In genomic region chr6:127403636-127404035, GRCh38 we compare ENCODE assay signal across 11 cellular contexts. TPM values are rescaled to one million over a fixed set of nuclear protein-coding genes. Genes with fewer than 3 reads are reported as not detected.
DNase-seq lines count a peak whose midpoint lies in the region; ATAC-seq and TF ChIP-seq lines count a peak whose summit lies in the region.
"Had no signal": no experiment of that assay in that cellular context is flagged by ENCODE, and none has a peak within 500 bp of the region (broad histone marks: within the 10 kb centered on the region; RNA-seq: fewer than 3 reads in every experiment).

No MANE protein-coding gene starts in this region.

- H3K4me3 Mint-ChIP-seq in activated T-helper 17 cell treated with anti-CD3 and anti-CD28 coated beads, Interleukin-2, amount 50 U/mL, for 72 hours: peak overlapping the region; percentile 48
- H3K4me3 Mint-ChIP-seq: nephron had no signal

- no peak for DNase-seq in AML-193 (lab: John Stamatoyannopoulos, UW)
- DNase-seq in effector CD4-positive, alpha-beta T cell: no peak
- DNase-seq in NCI-H2081 treated with DMSO at 0.1 percent for 48 hours (lab: John Stamatoyannopoulos, UW): no peak
- no peak for DNase-seq in Peyer's patch
- DNase-seq: activated CD4-positive, CD25-positive, alpha-beta regulatory T cell treated with anti-CD3 and anti-CD28 coated beads, Interleukin-2, amount 50 U/mL, for 72 hours had no signal

- H3K36me3 Mint-ChIP-seq in activated T-helper 17 cell treated with anti-CD3 and anti-CD28 coated beads, Interleukin-2, amount 50 U/mL, for 72 hours (ENCODE audit: low read depth): no peaks in the 10 kb centered on the region

- H3K9me3 Mint-ChIP-seq in activated T-helper 17 cell treated with anti-CD3 and anti-CD28 coated beads, Interleukin-2, amount 50 U/mL, for 72 hours: no peaks in the 10 kb centered on the region

- peaks cover 10% of the 10 kb centered on the region for H3K4me1 Mint-ChIP-seq in activated T-helper 17 cell treated with anti-CD3 and anti-CD28 coated beads, Interleukin-2, amount 50 U/mL, for 72 hours
- H3K4me1 Mint-ChIP-seq: nephron had no signal

- no peaks in the 10 kb centered on the region for H3K9me3 ChIP-seq in Peyer's patch

- ATAC-seq in GM18499 (IDR thresholded peaks at IDR 0.05; ENCODE audit: insufficient read depth, unreplicated experiment) (peak; percentile 87), GM19468 (IDR thresholded peaks at IDR 0.05; ENCODE audit: extremely low read depth, unreplicated experiment) (peak; percentile 70), HG03095 (IDR thresholded peaks at IDR 0.05; ENCODE audit: unreplicated experiment) (peak; percentile 72)
- ATAC-seq in activated T-helper 17 cell treated with anti-CD3 and anti-CD28 coated beads, Interleukin-2, amount 50 U/mL, for 72 hours (replicated peaks): peak; percentile 79

- TF ChIP-seq POLR2A in Peyer's patch (IDR thresholded peaks at IDR 0.05): no peak

- no peaks in the 10 kb centered on the region for H3K27me3 Mint-ChIP-seq in activated T-helper 17 cell treated with anti-CD3 and anti-CD28 coated beads, Interleukin-2, amount 50 U/mL, for 72 hours

- no peak for TF ChIP-seq CTCF in Peyer's patch (IDR thresholded peaks at IDR 0.05)

- no peaks in the 10 kb centered on the region for H3K27me3 ChIP-seq in Peyer's patch

- H3K27ac Mint-ChIP-seq in activated T-helper 17 cell treated with anti-CD3 and anti-CD28 coated beads, Interleukin-2, amount 50 U/mL, for 72 hours: peak overlapping the region; percentile 69
- H3K27ac Mint-ChIP-seq: nephron had no signal

- H3K27ac ChIP-seq in Peyer's patch: no peak overlapping the region

- no peak overlapping the region for H3K4me3 ChIP-seq in Peyer's patch

- no peaks in the 10 kb centered on the region for H3K4me1 ChIP-seq in Peyer's patch

- no peaks in the 10 kb centered on the region for H3K36me3 ChIP-seq in Peyer's patch

RNA-seq across cellular contexts. Expression of gene KIAA0408, which starts 55.6 kb away (rescaled TPM):
- 10 to 100 TPM; 10.8 to 13.8 TPM for total RNA-seq in activated T-helper 17 cell treated with anti-CD3 and anti-CD28 coated beads, Interleukin-2, amount 50 U/mL, for 72 hours
- 1 to 10 TPM in 3 of 4 donors, under 1 TPM in 1; 0.53 to 5.0 (median 3.8) TPM for total RNA-seq in Peyer's patch
- total RNA-seq: NCI-H460 had no signal
